Comparison of ENCODE assay signal across 2 cellular contexts in the genomic region with DNA sequence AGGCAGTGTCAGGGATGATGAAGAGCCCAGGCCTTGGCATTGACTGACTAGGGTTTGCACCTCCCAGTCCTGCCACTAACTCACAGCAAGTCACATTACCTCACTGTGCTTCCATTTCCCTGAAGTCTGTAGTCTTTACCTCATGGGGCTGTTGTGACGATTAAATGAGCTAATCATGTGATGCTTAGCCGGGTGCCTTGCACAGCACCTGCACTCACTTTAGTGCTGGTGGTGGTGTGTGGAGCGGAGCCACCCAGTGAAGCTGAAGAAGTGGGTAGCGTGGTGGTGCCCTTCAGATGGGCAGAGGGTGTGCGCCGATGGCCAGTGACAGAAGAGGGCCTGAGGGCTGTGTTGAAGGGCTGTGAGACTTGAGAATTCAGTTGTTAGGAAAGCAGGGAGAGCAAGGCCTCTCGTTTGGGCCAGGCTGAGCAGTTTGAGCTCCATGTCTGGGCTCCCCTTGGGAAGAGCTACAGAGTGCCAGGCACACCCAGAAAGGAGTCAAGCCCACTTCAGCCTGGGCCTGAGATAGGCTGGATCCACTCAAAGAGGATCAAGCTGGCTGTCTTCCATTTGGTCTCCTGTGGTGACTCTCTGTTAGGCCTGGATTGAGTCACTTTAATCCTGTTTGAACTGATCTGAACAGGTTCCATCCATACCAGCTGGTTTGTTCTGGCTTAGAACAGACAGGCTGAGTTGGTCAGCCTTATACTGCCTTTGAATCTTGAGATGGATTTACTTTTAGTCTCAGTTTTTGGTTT.
TF ChIP-seq lines count a peak whose summit lies in the region.

No MANE protein-coding gene starts in this region.

TF ChIP-seq in HEK293, 187 proteins besides CTCF, POLR2A, EP300 and RAD21 (continued from another document):
- TF ChIP-seq, protein P1, sequence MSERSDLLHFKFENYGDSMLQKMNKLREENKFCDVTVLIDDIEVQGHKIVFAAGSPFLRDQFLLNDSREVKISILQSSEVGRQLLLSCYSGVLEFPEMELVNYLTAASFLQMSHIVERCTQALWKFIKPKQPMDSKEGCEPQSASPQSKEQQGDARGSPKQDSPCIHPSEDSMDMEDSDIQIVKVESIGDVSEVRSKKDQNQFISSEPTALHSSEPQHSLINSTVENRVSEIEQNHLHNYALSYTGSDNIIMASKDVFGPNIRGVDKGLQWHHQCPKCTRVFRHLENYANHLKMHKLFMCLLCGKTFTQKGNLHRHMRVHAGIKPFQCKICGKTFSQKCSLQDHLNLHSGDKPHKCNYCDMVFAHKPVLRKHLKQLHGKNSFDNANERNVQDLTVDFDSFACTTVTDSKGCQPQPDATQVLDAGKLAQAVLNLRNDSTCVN (tag by site-specific recombination; optimal IDR thresholded peaks at IDR 0.05): no peak
- TF ChIP-seq ZBTB6 (tag by site-specific recombination; IDR thresholded peaks at IDR 0.05) (no peak), GLIS1 (tag by site-specific recombination; IDR thresholded peaks at IDR 0.05) (peak; percentile 82), ZNF629 (tag by site-specific recombination; IDR thresholded peaks at IDR 0.05) (peak; percentile 92), ZNF404 (tag by site-specific recombination; IDR thresholded peaks at IDR 0.05) (no peak)
TF ChIP-seq in HEK293: peak in this region for 8.

TF ChIP-seq in SK-N-SH treated with all-trans-retinoic acid at 6 μM for 48 hours, 23 proteins besides CTCF, POLR2A, EP300 and RAD21 (continued from another document):
- TF ChIP-seq, protein P2, sequence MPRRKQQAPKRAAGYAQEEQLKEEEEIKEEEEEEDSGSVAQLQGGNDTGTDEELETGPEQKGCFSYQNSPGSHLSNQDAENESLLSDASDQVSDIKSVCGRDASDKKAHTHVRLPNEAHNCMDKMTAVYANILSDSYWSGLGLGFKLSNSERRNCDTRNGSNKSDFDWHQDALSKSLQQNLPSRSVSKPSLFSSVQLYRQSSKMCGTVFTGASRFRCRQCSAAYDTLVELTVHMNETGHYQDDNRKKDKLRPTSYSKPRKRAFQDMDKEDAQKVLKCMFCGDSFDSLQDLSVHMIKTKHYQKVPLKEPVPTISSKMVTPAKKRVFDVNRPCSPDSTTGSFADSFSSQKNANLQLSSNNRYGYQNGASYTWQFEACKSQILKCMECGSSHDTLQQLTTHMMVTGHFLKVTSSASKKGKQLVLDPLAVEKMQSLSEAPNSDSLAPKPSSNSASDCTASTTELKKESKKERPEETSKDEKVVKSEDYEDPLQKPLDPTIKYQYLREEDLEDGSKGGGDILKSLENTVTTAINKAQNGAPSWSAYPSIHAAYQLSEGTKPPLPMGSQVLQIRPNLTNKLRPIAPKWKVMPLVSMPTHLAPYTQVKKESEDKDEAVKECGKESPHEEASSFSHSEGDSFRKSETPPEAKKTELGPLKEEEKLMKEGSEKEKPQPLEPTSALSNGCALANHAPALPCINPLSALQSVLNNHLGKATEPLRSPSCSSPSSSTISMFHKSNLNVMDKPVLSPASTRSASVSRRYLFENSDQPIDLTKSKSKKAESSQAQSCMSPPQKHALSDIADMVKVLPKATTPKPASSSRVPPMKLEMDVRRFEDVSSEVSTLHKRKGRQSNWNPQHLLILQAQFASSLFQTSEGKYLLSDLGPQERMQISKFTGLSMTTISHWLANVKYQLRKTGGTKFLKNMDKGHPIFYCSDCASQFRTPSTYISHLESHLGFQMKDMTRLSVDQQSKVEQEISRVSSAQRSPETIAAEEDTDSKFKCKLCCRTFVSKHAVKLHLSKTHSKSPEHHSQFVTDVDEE (CRISPR knock-in tag; IDR thresholded peaks at IDR 0.05): no peak
- TF ChIP-seq POU6F1 (CRISPR knock-in tag; IDR thresholded peaks at IDR 0.05; ENCODE audit: borderline replicate concordance, low read depth): no peak
